8 cellular contexts compared by ENCODE assay signal in the genomic region with DNA sequence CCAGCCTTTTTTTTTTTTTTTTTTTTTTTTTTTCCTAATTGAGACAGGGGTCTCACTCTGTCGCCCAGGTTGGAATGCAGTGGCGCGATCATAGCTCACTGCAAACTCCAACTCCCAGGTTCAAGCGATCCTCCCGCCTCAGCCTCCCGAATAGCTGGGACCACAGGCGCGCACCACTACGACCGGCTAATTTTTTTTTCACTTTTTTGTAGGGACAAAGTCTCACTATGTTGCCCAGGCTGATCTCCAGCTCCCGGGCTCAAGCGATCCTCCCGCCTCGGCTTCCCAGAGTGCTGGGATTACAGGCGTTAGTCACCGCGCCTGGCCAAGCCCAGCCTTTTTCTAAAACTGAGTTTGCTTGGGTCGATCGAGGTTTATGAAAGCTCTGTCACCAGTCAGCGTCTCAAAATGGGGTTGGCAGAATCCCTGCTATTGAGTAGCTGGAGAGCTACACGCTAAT. TPM values are rescaled to one million over a fixed set of nuclear protein-coding genes. Genes with fewer than 3 reads are reported as not detected.
DNase-seq lines count a peak whose midpoint lies in the region; ATAC-seq, FAIRE-seq and TF ChIP-seq lines count a peak whose summit lies in the region.

No MANE protein-coding gene starts in this region.

- H3K4me1 ChIP-seq in HepG2 (ENCODE audit: insufficient read depth, low read length) (peaks cover 60% of the 10 kb centered on the region), suprapubic skin (peaks cover 27% of the 10 kb centered on the region)

- H3K27ac ChIP-seq in RWPE1 (peak overlapping the region; percentile 93), HepG2 (ENCODE audit: extremely low read length, insufficient read depth, low read length) (peak overlapping the region; percentile 98), suprapubic skin (peak overlapping the region; percentile 97)

- WGBS in HepG2 (ENCODE audit: low lambda C conversion rate) = 0% methylated on average over 17 of the region's 21 CpGs
- WGBS in suprapubic skin = 34% methylated on average over 21 of the region's 21 CpGs

- H3K4me3 ChIP-seq in choroid plexus epithelial cell (ENCODE audit: low read depth, low read length) = peak overlapping the region; percentile 56
- peak overlapping the region; percentile 57 to 74 (median 60); a peak in 5 of 6 replicates for H3K4me3 ChIP-seq in HepG2 (replicated peaks in 1 of 3; ENCODE audit: insufficient read depth in 1 of 3, low read depth in 2 of 3, low read length in 3 of 3)
- peak overlapping the region; percentile 68 for H3K4me3 ChIP-seq in suprapubic skin

- H3K4me3 Mint-ChIP-seq in activated CD4-positive, alpha-beta T cell treated with anti-CD3 and anti-CD28 coated beads, Interleukin-2, amount 10 ng/mL, durations not matched to agents 24 days and 14 days = peak overlapping the region; percentile 98

- no peaks in the 10 kb centered on the region for H4K20me1 ChIP-seq in HepG2 (ENCODE audit: insufficient read depth, low read length)

- H3K4me2 ChIP-seq in HepG2 (ENCODE audit: low read depth, low read length) = peak overlapping the region; percentile 69

- POLR2A ChIA-PET in RWPE1 (lab: Yijun Ruan, JAX; ENCODE audit: low non-redundant PET) = interaction anchor here (0.5 to 0.7 kb wide), 2 partner anchors 61 to 83 kb away, joined by 3 read pairs; a partner anchor contains a TSS
- POLR2A ChIA-PET in HepG2 (lab: Yijun Ruan, JAX) = interaction anchor here (0.7 to 2.4 kb wide), 18 partner anchors 17 to 1317 kb away, joined by 3 to 11 read pairs (median 5); a partner anchor contains a TSS

- peak overlapping the region; percentile 78 for H3K9ac ChIP-seq in HepG2 (ENCODE audit: insufficient read depth, low read depth, low read length)

- H3K27me3 ChIP-seq in HepG2 (ENCODE audit: control insufficient read depth in 1 of 2, insufficient read depth in 2 of 2, low read length in 2 of 2) (no peaks in the 10 kb centered on the region), suprapubic skin (no peaks in the 10 kb centered on the region)

- no peak overlapping the region for H2AFZ ChIP-seq in HepG2 (ENCODE audit: low read length)

- H3K27ac Mint-ChIP-seq in activated CD4-positive, alpha-beta T cell treated with anti-CD3 and anti-CD28 coated beads, Interleukin-2, amount 10 ng/mL, durations not matched to agents 24 days and 14 days = peak overlapping the region; percentile 100

- no peak for TF ChIP-seq RAD21 in HepG2 (CRISPR knock-in tag; IDR thresholded peaks at IDR 0.05)

- H3K9me3 ChIP-seq in HepG2 (ENCODE audit: low read length) (no peaks in the 10 kb centered on the region), suprapubic skin (no peaks in the 10 kb centered on the region)

- DNase-seq in activated CD4-positive, alpha-beta T cell treated with anti-CD3 and anti-CD28 coated beads, Interleukin-2, amount 10 ng/mL, durations not matched to agents 24 days and 14 days = peak; percentile 74
- no peak for DNase-seq in activated CD4-positive, alpha-beta T cell treated with anti-CD3 and anti-CD28 coated beads for 1 hour
- DNase-seq in RWPE1 (ENCODE audit: low spot score) = no peak
- peak; percentile 59 for DNase-seq in choroid plexus epithelial cell (ENCODE audit: low read depth)
- DNase-seq in HepG2 (ENCODE audit: low spot score) = peak; percentile 21
- peak in 1 of 2 donors; percentile 73 for DNase-seq in suprapubic skin (ENCODE audit: low spot score in 2 of 2)

- no peaks in the 10 kb centered on the region for H3K9me3 Mint-ChIP-seq in activated CD4-positive, alpha-beta T cell treated with anti-CD3 and anti-CD28 coated beads, Interleukin-2, amount 10 ng/mL, durations not matched to agents 24 days and 14 days

- peaks cover 25% of the 10 kb centered on the region for H3K36me3 Mint-ChIP-seq in activated CD4-positive, alpha-beta T cell treated with anti-CD3 and anti-CD28 coated beads, Interleukin-2, amount 10 ng/mL, durations not matched to agents 24 days and 14 days (ENCODE audit: low read depth)

- no peak for TF ChIP-seq POLR2A in HepG2 (IDR thresholded peaks at IDR 0.05; ENCODE audit: insufficient read depth in 1 of 2, low read depth in 2 of 2, low read length in 2 of 2)
- TF ChIP-seq POLR2A in suprapubic skin (IDR thresholded peaks at IDR 0.05) = no peak

- TSS peak; percentile 73 for BruUV-seq in HepG2 (replicated peaks; lab: Mats Ljungman, UMichigan)

- peaks cover 32% of the 10 kb centered on the region for H3K79me2 ChIP-seq in HepG2 (ENCODE audit: insufficient read depth, low read length)

- CTCF ChIA-PET in RWPE1 (lab: Yijun Ruan, JAX) (interaction anchor here (0.8 to 1.3 kb wide), 2 partner anchors 14 to 207 kb away, joined by 5 read pairs; a partner anchor contains a TSS), HepG2 (lab: Yijun Ruan, JAX; ENCODE audit: low intra/inter-chr PET ratio, low total read pairs) (no interaction called here)

- FAIRE-seq in HepG2 (lab: Jason Lieb, UNC) = no peak

- no peaks in the 10 kb centered on the region for H3K27me3 Mint-ChIP-seq in activated CD4-positive, alpha-beta T cell treated with anti-CD3 and anti-CD28 coated beads, Interleukin-2, amount 10 ng/mL, durations not matched to agents 24 days and 14 days

- intact Hi-C loops in activated CD4-positive, alpha-beta T cell treated with anti-CD3 and anti-CD28 coated beads, Interleukin-2, amount 10 ng/mL, durations not matched to agents 24 days and 14 days (cut with micrococcal nuclease) = loop anchor here (1.0 to 5.0 kb wide), 7 partner anchors 21 to 221 kb away; a partner anchor contains a TSS
- intact Hi-C loops in HepG2 (cut with micrococcal nuclease; ENCODE audit: unreplicated experiment) = loop anchor here (1.0 to 5.0 kb wide), 2 partner anchors 44 to 84 kb away; a partner anchor contains a TSS

- peaks cover 30% of the 10 kb centered on the region for H3K4me1 Mint-ChIP-seq in activated CD4-positive, alpha-beta T cell treated with anti-CD3 and anti-CD28 coated beads, Interleukin-2, amount 10 ng/mL, durations not matched to agents 24 days and 14 days

- TF ChIP-seq EP300 in HepG2 (IDR thresholded peaks at IDR 0.05; ENCODE audit: low read depth in 2 of 2, low read length in 2 of 2) (no peak), HepG2 (CRISPR knock-in tag; IDR thresholded peaks at IDR 0.05; ENCODE audit: borderline replicate concordance) (no peak), suprapubic skin (IDR thresholded peaks at IDR 0.05) (no peak)

- in situ Hi-C loops in HepG2 (cut with HindIII; ENCODE audit: extremely low pct_ligation_motif_present, low pct_unique_long_range_greater_than_20kb) = no loop called here

- ATAC-seq in HepG2 = peak; percentile 3
- ATAC-seq in HG03457 (IDR thresholded peaks at IDR 0.05; ENCODE audit: unreplicated experiment) = no peak
- ATAC-seq in HG02870 (IDR thresholded peaks at IDR 0.05; ENCODE audit: unreplicated experiment) = no peak

- no peak for TF ChIP-seq CTCF in RWPE1 (conservative IDR thresholded peaks at IDR 0.05; ENCODE audit: low read depth)
- TF ChIP-seq CTCF in choroid plexus epithelial cell (conservative IDR thresholded peaks at IDR 0.05; ENCODE audit: low read depth, low read length) = no peak
- TF ChIP-seq CTCF in HepG2 (CRISPR knock-in tag; IDR thresholded peaks at IDR 0.05) = no peak
- TF ChIP-seq CTCF in suprapubic skin (IDR thresholded peaks at IDR 0.05) = no peak

- H3K36me3 ChIP-seq in HepG2 (replicated peaks in 1 of 2; ENCODE audit: control insufficient read depth in 1 of 2, insufficient read depth in 2 of 2, low read length in 2 of 2) = peaks cover 0 to 8% of the 10 kb centered on the region in 2 experiments; a peak in 2 of 5 replicates
- no peaks in the 10 kb centered on the region for H3K36me3 ChIP-seq in suprapubic skin

RNA-seq across cellular contexts. Expression of a gene that starts 1.3 kb away (rescaled TPM):
- total RNA-seq in activated CD4-positive, alpha-beta T cell treated with anti-CD3 and anti-CD28 coated beads, Interleukin-2, amount 10 ng/mL, durations not matched to agents 24 days and 14 days = 76.2 and 76.7 TPM in 2 replicates
- total RNA-seq in HepG2 (2016; rRNA removed; fragmentation: Illumina TruSeq; extraction: Trizol) = 16.9 and 18.4 TPM in 2 replicates
- total RNA-seq in HepG2 (2016; cell fraction: cytosol; rRNA removed; fragmentation: Illumina TruSeq; extraction: Trizol; ENCODE audit: low read depth) = 7.3 and 7.9 TPM in 2 replicates
- 15.3 and 18.1 TPM in 2 replicates for total RNA-seq in HepG2 (2016; cell fraction: insoluble cytoplasmic fraction; rRNA removed; fragmentation: Illumina TruSeq; extraction: Trizol)
- 13.3 and 13.6 TPM in 2 replicates for total RNA-seq in HepG2 (2016; cell fraction: membrane; rRNA removed; fragmentation: Illumina TruSeq; extraction: Trizol)
- 11.1 and 13.9 TPM in 2 replicates for total RNA-seq in HepG2 (2016; cell fraction: nucleus; rRNA removed; fragmentation: Illumina TruSeq; extraction: Trizol)
- polyA plus RNA-seq in HepG2 (2011; rRNA removed) = 42.2 and 44.8 TPM in 2 replicates
- 29.5 and 29.7 TPM in 2 replicates for polyA plus RNA-seq in HepG2 (2011; cell fraction: cytosol; rRNA removed)
- 74.0 and 78.6 TPM in 2 replicates for polyA plus RNA-seq in HepG2 (2011; cell fraction: nucleus; rRNA removed)
- polyA plus RNA-seq in HepG2 (2012) = 30.8 and 34.7 TPM in 2 replicates
- polyA plus RNA-seq in HepG2 (2016; cell fraction: cytosol; fragmentation: Illumina TruSeq; extraction: Trizol; ENCODE audit: low read depth) = 14.5 and 15.7 TPM in 2 replicates
- 20.0 and 25.8 TPM in 2 replicates for polyA plus RNA-seq in HepG2 (2016; cell fraction: insoluble cytoplasmic fraction; fragmentation: Illumina TruSeq; extraction: Trizol; ENCODE audit: low read depth)
- polyA plus RNA-seq in HepG2 (2016; cell fraction: membrane; fragmentation: Illumina TruSeq; extraction: Trizol; ENCODE audit: low read depth) = 18.9 and 22.2 TPM in 2 replicates
- 32.8 and 33.6 TPM in 2 replicates for polyA plus RNA-seq in HepG2 (2016; cell fraction: nucleus; fragmentation: Illumina TruSeq; extraction: Trizol; ENCODE audit: insufficient read depth, low read depth)
- polyA minus RNA-seq in HepG2 (2011; rRNA and poly(A)+ RNA removed; ENCODE audit: low replicate concordance) = 40.8 and 110 TPM in 2 replicates
- polyA minus RNA-seq in HepG2 (2011; cell fraction: cytosol; rRNA and poly(A)+ RNA removed) = 20.0 and 21.9 TPM in 2 replicates
- polyA minus RNA-seq in HepG2 (2011; cell fraction: nucleus; rRNA and poly(A)+ RNA removed) = 14.8 and 17.9 TPM in 2 replicates
- 10 to 100 TPM; 32.3 to 50.1 (median 46.2) TPM for total RNA-seq in suprapubic skin

RNA-seq across cellular contexts. Expression of a gene that starts 13.0 kb away (rescaled TPM):
- total RNA-seq in activated CD4-positive, alpha-beta T cell treated with anti-CD3 and anti-CD28 coated beads, Interleukin-2, amount 10 ng/mL, durations not matched to agents 24 days and 14 days = 2.5 and 3.5 TPM in 2 replicates
- total RNA-seq in HepG2 (2016; rRNA removed; fragmentation: Illumina TruSeq; extraction: Trizol) = 0.07 TPM in 1 of 2 replicates, not detected in the other
- total RNA-seq in HepG2 (2016; cell fraction: cytosol; rRNA removed; fragmentation: Illumina TruSeq; extraction: Trizol; ENCODE audit: low read depth) = not detected in 2 replicates
- total RNA-seq in HepG2 (2016; cell fraction: insoluble cytoplasmic fraction; rRNA removed; fragmentation: Illumina TruSeq; extraction: Trizol) = 0.04 TPM in 1 of 2 replicates, not detected in the other
- total RNA-seq in HepG2 (2016; cell fraction: membrane; rRNA removed; fragmentation: Illumina TruSeq; extraction: Trizol) = not detected in 2 replicates
- 0.09 TPM in 1 of 2 replicates, not detected in the other for total RNA-seq in HepG2 (2016; cell fraction: nucleus; rRNA removed; fragmentation: Illumina TruSeq; extraction: Trizol)
- 0.30 and 1.1 TPM in 2 replicates for polyA plus RNA-seq in HepG2 (2011; rRNA removed)
- 0.08 and 0.10 TPM in 2 replicates for polyA plus RNA-seq in HepG2 (2011; cell fraction: cytosol; rRNA removed)
- 4.7 and 7.7 TPM in 2 replicates for polyA plus RNA-seq in HepG2 (2011; cell fraction: nucleus; rRNA removed)
- polyA plus RNA-seq in HepG2 (2012) = 0.68 and 1.8 TPM in 2 replicates
- polyA plus RNA-seq in HepG2 (2016; cell fraction: cytosol; fragmentation: Illumina TruSeq; extraction: Trizol; ENCODE audit: low read depth) = 0.02 TPM in 1 of 2 replicates, not detected in the other
- 0.04 TPM in 1 of 2 replicates, not detected in the other for polyA plus RNA-seq in HepG2 (2016; cell fraction: insoluble cytoplasmic fraction; fragmentation: Illumina TruSeq; extraction: Trizol; ENCODE audit: low read depth)
- not detected in 2 replicates for polyA plus RNA-seq in HepG2 (2016; cell fraction: membrane; fragmentation: Illumina TruSeq; extraction: Trizol; ENCODE audit: low read depth)
- 0.56 and 0.63 TPM in 2 replicates for polyA plus RNA-seq in HepG2 (2016; cell fraction: nucleus; fragmentation: Illumina TruSeq; extraction: Trizol; ENCODE audit: insufficient read depth, low read depth)
- 0.40 and 0.68 TPM in 2 replicates for polyA minus RNA-seq in HepG2 (2011; rRNA and poly(A)+ RNA removed; ENCODE audit: low replicate concordance)
- not detected in 2 replicates for polyA minus RNA-seq in HepG2 (2011; cell fraction: cytosol; rRNA and poly(A)+ RNA removed)
- 0.52 and 0.87 TPM in 2 replicates for polyA minus RNA-seq in HepG2 (2011; cell fraction: nucleus; rRNA and poly(A)+ RNA removed)
- 1 to 10 TPM in 3 of 4 donors, under 1 TPM in 1; 0.55 to 2.8 (median 1.3) TPM for total RNA-seq in suprapubic skin

RNA-seq across cellular contexts. Expression of a gene that starts 39.8 kb away (rescaled TPM):
- total RNA-seq in activated CD4-positive, alpha-beta T cell treated with anti-CD3 and anti-CD28 coated beads, Interleukin-2, amount 10 ng/mL, durations not matched to agents 24 days and 14 days = 391 and 394 TPM in 2 replicates
- total RNA-seq in HepG2 (2016; rRNA removed; fragmentation: Illumina TruSeq; extraction: Trizol) = 13.0 and 14.4 TPM in 2 replicates
- 1.7 and 2.6 TPM in 2 replicates for total RNA-seq in HepG2 (2016; cell fraction: cytosol; rRNA removed; fragmentation: Illumina TruSeq; extraction: Trizol; ENCODE audit: low read depth)
- total RNA-seq in HepG2 (2016; cell fraction: insoluble cytoplasmic fraction; rRNA removed; fragmentation: Illumina TruSeq; extraction: Trizol) = 11.9 and 13.2 TPM in 2 replicates
- total RNA-seq in HepG2 (2016; cell fraction: membrane; rRNA removed; fragmentation: Illumina TruSeq; extraction: Trizol) = 5.9 and 6.5 TPM in 2 replicates
- 7.9 and 8.0 TPM in 2 replicates for total RNA-seq in HepG2 (2016; cell fraction: nucleus; rRNA removed; fragmentation: Illumina TruSeq; extraction: Trizol)
- polyA plus RNA-seq in HepG2 (2011; rRNA removed) = 15.8 and 17.4 TPM in 2 replicates
- polyA plus RNA-seq in HepG2 (2011; cell fraction: cytosol; rRNA removed) = 10.3 and 10.6 TPM in 2 replicates
- polyA plus RNA-seq in HepG2 (2011; cell fraction: nucleus; rRNA removed) = 14.3 and 17.5 TPM in 2 replicates
- 10.1 and 10.6 TPM in 2 replicates for polyA plus RNA-seq in HepG2 (2012)
- 1.1 TPM in 2 replicates for polyA plus RNA-seq in HepG2 (2016; cell fraction: cytosol; fragmentation: Illumina TruSeq; extraction: Trizol; ENCODE audit: low read depth)
- 14.0 and 15.2 TPM in 2 replicates for polyA plus RNA-seq in HepG2 (2016; cell fraction: insoluble cytoplasmic fraction; fragmentation: Illumina TruSeq; extraction: Trizol; ENCODE audit: low read depth)
- polyA plus RNA-seq in HepG2 (2016; cell fraction: membrane; fragmentation: Illumina TruSeq; extraction: Trizol; ENCODE audit: low read depth) = 3.5 and 4.0 TPM in 2 replicates
- 11.4 and 16.3 TPM in 2 replicates for polyA plus RNA-seq in HepG2 (2016; cell fraction: nucleus; fragmentation: Illumina TruSeq; extraction: Trizol; ENCODE audit: insufficient read depth, low read depth)
- 17.3 and 37.4 TPM in 2 replicates for polyA minus RNA-seq in HepG2 (2011; rRNA and poly(A)+ RNA removed; ENCODE audit: low replicate concordance)
- polyA minus RNA-seq in HepG2 (2011; cell fraction: cytosol; rRNA and poly(A)+ RNA removed) = 4.9 and 5.8 TPM in 2 replicates
- 8.5 and 10.9 TPM in 2 replicates for polyA minus RNA-seq in HepG2 (2011; cell fraction: nucleus; rRNA and poly(A)+ RNA removed)
- total RNA-seq in suprapubic skin = 10 to 100 TPM in 1 of 4 donors, 1 to 10 TPM in 3; 6.2 to 18.2 (median 8.7) TPM

RNA-seq across cellular contexts. Expression of a gene that starts 43.4 kb away (rescaled TPM):
- 85.7 and 87.3 TPM in 2 replicates for total RNA-seq in activated CD4-positive, alpha-beta T cell treated with anti-CD3 and anti-CD28 coated beads, Interleukin-2, amount 10 ng/mL, durations not matched to agents 24 days and 14 days
- total RNA-seq in HepG2 (2016; rRNA removed; fragmentation: Illumina TruSeq; extraction: Trizol) (15.0 and 16.1 TPM in 2 replicates), suprapubic skin (10 to 100 TPM; 26.8 to 67.7 (median 35.2) TPM)
- 1.7 and 2.0 TPM in 2 replicates for total RNA-seq in HepG2 (2016; cell fraction: cytosol; rRNA removed; fragmentation: Illumina TruSeq; extraction: Trizol; ENCODE audit: low read depth)
- 14.6 and 16.4 TPM in 2 replicates for total RNA-seq in HepG2 (2016; cell fraction: insoluble cytoplasmic fraction; rRNA removed; fragmentation: Illumina TruSeq; extraction: Trizol)
- 3.5 and 4.0 TPM in 2 replicates for total RNA-seq in HepG2 (2016; cell fraction: membrane; rRNA removed; fragmentation: Illumina TruSeq; extraction: Trizol)
- total RNA-seq in HepG2 (2016; cell fraction: nucleus; rRNA removed; fragmentation: Illumina TruSeq; extraction: Trizol) = 12.0 and 14.5 TPM in 2 replicates
- polyA plus RNA-seq in HepG2 (2011; rRNA removed) = 22.6 and 24.7 TPM in 2 replicates
- 12.3 and 13.1 TPM in 2 replicates for polyA plus RNA-seq in HepG2 (2011; cell fraction: cytosol; rRNA removed)
- 95.2 and 107 TPM in 2 replicates for polyA plus RNA-seq in HepG2 (2011; cell fraction: nucleus; rRNA removed)
- polyA plus RNA-seq in HepG2 (2012) = 19.3 and 22.4 TPM in 2 replicates
- polyA plus RNA-seq in HepG2 (2016; cell fraction: cytosol; fragmentation: Illumina TruSeq; extraction: Trizol; ENCODE audit: low read depth) = 0.53 and 0.80 TPM in 2 replicates
- polyA plus RNA-seq in HepG2 (2016; cell fraction: insoluble cytoplasmic fraction; fragmentation: Illumina TruSeq; extraction: Trizol; ENCODE audit: low read depth) = 16.6 and 18.3 TPM in 2 replicates
- polyA plus RNA-seq in HepG2 (2016; cell fraction: membrane; fragmentation: Illumina TruSeq; extraction: Trizol; ENCODE audit: low read depth) = 1.8 and 1.9 TPM in 2 replicates
- polyA plus RNA-seq in HepG2 (2016; cell fraction: nucleus; fragmentation: Illumina TruSeq; extraction: Trizol; ENCODE audit: insufficient read depth, low read depth) = 42.4 and 61.4 TPM in 2 replicates
- polyA minus RNA-seq in HepG2 (2011; rRNA and poly(A)+ RNA removed; ENCODE audit: low replicate concordance) = 11.0 and 38.4 TPM in 2 replicates
- 5.4 and 5.6 TPM in 2 replicates for polyA minus RNA-seq in HepG2 (2011; cell fraction: cytosol; rRNA and poly(A)+ RNA removed)
- 19.6 and 21.1 TPM in 2 replicates for polyA minus RNA-seq in HepG2 (2011; cell fraction: nucleus; rRNA and poly(A)+ RNA removed)

RNA-seq across cellular contexts. Expression of a gene that starts 47.2 kb away (rescaled TPM):
- total RNA-seq in activated CD4-positive, alpha-beta T cell treated with anti-CD3 and anti-CD28 coated beads, Interleukin-2, amount 10 ng/mL, durations not matched to agents 24 days and 14 days = 19.5 and 22.8 TPM in 2 replicates
- total RNA-seq in HepG2 (2016; rRNA removed; fragmentation: Illumina TruSeq; extraction: Trizol) = 17.2 and 32.1 TPM in 2 replicates
- total RNA-seq in HepG2 (2016; cell fraction: cytosol; rRNA removed; fragmentation: Illumina TruSeq; extraction: Trizol; ENCODE audit: low read depth) = 5.6 and 5.8 TPM in 2 replicates
- total RNA-seq in HepG2 (2016; cell fraction: insoluble cytoplasmic fraction; rRNA removed; fragmentation: Illumina TruSeq; extraction: Trizol) = 13.8 and 35.7 TPM in 2 replicates
- total RNA-seq in HepG2 (2016; cell fraction: membrane; rRNA removed; fragmentation: Illumina TruSeq; extraction: Trizol) = 12.4 and 13.9 TPM in 2 replicates
- 24.9 and 30.9 TPM in 2 replicates for total RNA-seq in HepG2 (2016; cell fraction: nucleus; rRNA removed; fragmentation: Illumina TruSeq; extraction: Trizol)
- polyA plus RNA-seq in HepG2 (2011; rRNA removed) = 40.8 and 46.4 TPM in 2 replicates
- 41.7 and 48.0 TPM in 2 replicates for polyA plus RNA-seq in HepG2 (2011; cell fraction: cytosol; rRNA removed)
- polyA plus RNA-seq in HepG2 (2011; cell fraction: nucleus; rRNA removed) = 31.2 and 31.5 TPM in 2 replicates
- polyA plus RNA-seq in HepG2 (2012) = 16.3 and 18.8 TPM in 2 replicates
- 6.8 and 8.5 TPM in 2 replicates for polyA plus RNA-seq in HepG2 (2016; cell fraction: cytosol; fragmentation: Illumina TruSeq; extraction: Trizol; ENCODE audit: low read depth)
- 20.0 and 23.2 TPM in 2 replicates for polyA plus RNA-seq in HepG2 (2016; cell fraction: insoluble cytoplasmic fraction; fragmentation: Illumina TruSeq; extraction: Trizol; ENCODE audit: low read depth)
- polyA plus RNA-seq in HepG2 (2016; cell fraction: membrane; fragmentation: Illumina TruSeq; extraction: Trizol; ENCODE audit: low read depth) = 12.9 and 13.5 TPM in 2 replicates
- 57.8 and 62.5 TPM in 2 replicates for polyA plus RNA-seq in HepG2 (2016; cell fraction: nucleus; fragmentation: Illumina TruSeq; extraction: Trizol; ENCODE audit: insufficient read depth, low read depth)
- 110 and 137 TPM in 2 replicates for polyA minus RNA-seq in HepG2 (2011; rRNA and poly(A)+ RNA removed; ENCODE audit: low replicate concordance)
- polyA minus RNA-seq in HepG2 (2011; cell fraction: cytosol; rRNA and poly(A)+ RNA removed) = 25.2 and 26.9 TPM in 2 replicates
- 9.3 and 12.1 TPM in 2 replicates for polyA minus RNA-seq in HepG2 (2011; cell fraction: nucleus; rRNA and poly(A)+ RNA removed)
- total RNA-seq in suprapubic skin = 10 to 100 TPM; 17.1 to 32.3 (median 24.3) TPM

Comparison
In these comparisons a context has a peak if more than half of its experiments do, and no peak if none do; other contexts are left out.
1. DNase-seq: peak in activated CD4-positive, alpha-beta T cell treated with anti-CD3 and anti-CD28 coated beads, Interleukin-2, amount 10 ng/mL, durations not matched to agents 24 days and 14 days (single experiment), choroid plexus epithelial cell (single experiment) and HepG2 (single experiment); none in activated CD4-positive, alpha-beta T cell treated with anti-CD3 and anti-CD28 coated beads for 1 hour (single experiment) and RWPE1 (single experiment).
2. RNA of a gene that starts 39.8 kb away (total RNA-seq): 391 to 394 TPM in activated CD4-positive, alpha-beta T cell treated with anti-CD3 and anti-CD28 coated beads, Interleukin-2, amount 10 ng/mL, durations not matched to agents 24 days and 14 days; 1.7 to 14.4 TPM in HepG2 and 6.2 to 18.2 TPM in suprapubic skin; every median in the first group is over 10 times any median in the second.
3. Peak in every context shown above with its lines, with median percentiles within 50 percentile points of each other: H3K27ac ChIP-seq and H3K4me3 ChIP-seq.